ENCODE assay signal across 21 cellular contexts in the genomic region with DNA sequence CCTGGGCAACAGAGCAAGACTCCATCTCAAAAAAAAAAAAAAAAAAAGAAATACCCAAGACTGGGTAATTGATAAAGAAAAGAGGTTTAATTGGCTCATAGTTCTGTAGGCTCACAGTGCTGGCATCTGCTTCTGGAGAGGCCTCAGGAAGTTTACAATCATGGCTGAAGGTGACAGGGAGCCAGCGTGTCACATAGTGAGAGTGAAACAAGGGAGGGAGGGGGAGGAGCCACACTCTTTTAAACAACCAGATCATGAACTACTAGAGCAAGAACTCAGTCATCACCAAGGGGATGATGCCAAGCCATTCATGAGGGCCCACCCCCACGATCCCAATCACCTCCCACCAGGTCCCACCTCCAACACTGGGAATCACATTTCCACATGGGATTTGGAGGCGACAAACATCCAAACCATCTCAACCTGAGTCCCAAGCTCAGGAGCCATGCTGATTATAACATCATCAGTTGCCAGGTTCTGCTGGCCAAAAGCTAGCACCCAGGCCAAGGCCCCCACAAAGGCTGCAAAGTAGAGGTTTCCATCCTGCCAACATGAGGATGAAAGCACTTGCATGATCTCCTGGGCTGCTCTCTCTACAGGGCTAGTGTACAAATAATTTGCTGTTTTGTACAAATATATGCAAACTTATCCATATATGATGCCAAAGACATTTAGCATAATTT.
"Had no signal": no experiment of that assay in that cellular context is flagged by ENCODE, and none has a peak within 500 bp of the region (broad histone marks: within the 10 kb centered on the region; RNA-seq: fewer than 3 reads in every experiment).

No MANE protein-coding gene starts in this region.

- H3K27me3 Mint-ChIP-seq: activated naive CD8-positive, alpha-beta T cell treated with anti-CD3 and anti-CD28 coated beads for 36 hours; central memory CD8-positive, alpha-beta T cell; naive B cell; progenitor cell of endocrine pancreas; stimulated activated naive B cell treated with anti-CD40 and anti-IgM and Interleukin-4, amounts not matched to agents 10 μg/mL and 1 μg/mL and 100 μg/mL, for 72 hours; type B pancreatic cell had no signal

- H3K4me3 Mint-ChIP-seq: activated naive CD8-positive, alpha-beta T cell treated with anti-CD3 and anti-CD28 coated beads for 36 hours; central memory CD8-positive, alpha-beta T cell; naive B cell; neural progenitor cell; stimulated activated naive B cell treated with anti-CD40 and anti-IgM and Interleukin-4, amounts not matched to agents 10 μg/mL and 1 μg/mL and 100 μg/mL, for 72 hours; type B pancreatic cell had no signal

- DNase-seq: activated CD4-positive, CD25-positive, alpha-beta regulatory T cell treated with anti-CD3 and anti-CD28 coated beads, Interleukin-2, amount 50 U/mL, for 72 hours; activated CD8-positive, alpha-beta memory T cell treated with anti-CD3 and anti-CD28 coated beads for 24 hours; activated CD8-positive, alpha-beta memory T cell treated with anti-CD3 and anti-CD28 coated beads, Interleukin-2, amount 50 U/mL, for 4 hours; activated gamma-delta T cell; activated naive CD8-positive, alpha-beta T cell treated with anti-CD3 and anti-CD28 coated beads for 36 hours; effector memory CD4-positive, alpha-beta T cell; foreskin melanocyte; kidney glomerular epithelial cell; left lung; naive B cell; stimulated activated naive B cell treated with anti-CD40 and anti-IgM and Interleukin-4, amounts not matched to agents 10 μg/mL and 1 μg/mL and 100 μg/mL, for 72 hours; WERI-Rb-1 had no signal

- H3K27ac ChIP-seq: hepatocyte, left lung, neural progenitor cell, right atrium auricular region, thoracic aorta, vagina, WERI-Rb-1 had no signal

- H3K9me3 Mint-ChIP-seq: stimulated activated naive B cell treated with anti-CD40 and anti-IgM and Interleukin-4, amounts not matched to agents 10 μg/mL and 1 μg/mL and 100 μg/mL, for 72 hours; type B pancreatic cell had no signal

- H3K27me3 ChIP-seq: hepatocyte, neural progenitor cell, right atrium auricular region, vagina had no signal

- H3K27ac Mint-ChIP-seq: activated naive CD8-positive, alpha-beta T cell treated with anti-CD3 and anti-CD28 coated beads for 36 hours; naive B cell; neural progenitor cell; progenitor cell of endocrine pancreas; stimulated activated naive B cell treated with anti-CD40 and anti-IgM and Interleukin-4, amounts not matched to agents 10 μg/mL and 1 μg/mL and 100 μg/mL, for 72 hours; type B pancreatic cell had no signal

- H3K4me1 Mint-ChIP-seq: neural progenitor cell had no signal

- H3K36me3 ChIP-seq: left lung, right atrium auricular region, thoracic aorta, vagina, WERI-Rb-1 had no signal

- H3K9me3 ChIP-seq: thoracic aorta, vagina had no signal

- H3K4me1 ChIP-seq: neural progenitor cell, right atrium auricular region had no signal

- H3K4me3 ChIP-seq: hepatocyte, left lung, lung, neural progenitor cell, right atrium auricular region, thoracic aorta, vagina had no signal

- ATAC-seq: left lung had no signal
